Comparison of ENCODE assay signal across 1 cellular context in the genomic region with DNA sequence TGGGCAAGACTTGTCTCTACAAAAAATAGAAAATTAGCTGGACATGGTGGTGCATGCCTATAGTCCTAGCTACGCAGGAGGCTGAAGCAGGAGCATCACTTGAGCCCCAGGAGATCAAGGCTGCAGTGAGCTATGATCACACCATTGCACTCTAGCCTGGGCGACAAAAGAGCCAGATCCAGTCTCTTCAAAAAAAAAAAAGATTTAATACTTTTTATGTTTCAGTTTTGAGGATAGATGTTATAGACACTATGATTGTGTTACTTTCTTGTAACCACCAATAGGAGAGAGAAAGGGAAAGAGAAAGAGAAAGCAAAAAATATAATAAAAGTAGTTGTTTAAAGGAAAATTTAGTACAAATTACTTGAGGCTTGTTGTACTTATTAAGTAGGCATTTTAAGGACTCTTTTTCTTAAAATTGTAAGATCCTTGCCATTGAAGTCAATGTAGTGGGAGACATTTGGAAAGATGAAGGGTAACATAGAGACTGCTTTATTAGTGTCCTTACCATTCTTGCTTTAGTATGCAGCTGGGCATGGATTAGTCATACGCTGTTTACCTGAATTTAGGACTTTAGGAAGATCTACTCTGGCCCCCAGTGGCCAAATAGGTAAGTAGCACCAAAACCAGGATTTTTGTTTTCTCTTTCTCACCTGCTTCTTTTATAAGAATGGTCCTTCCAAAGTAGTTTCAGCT.
TF ChIP-seq lines count a peak whose summit lies in the region.

No MANE protein-coding gene starts in this region.

TF ChIP-seq in HepG2, 621 proteins besides CTCF, POLR2A, EP300 and RAD21 (continued from another document and continues in another):
- TF ChIP-seq, protein P1, sequence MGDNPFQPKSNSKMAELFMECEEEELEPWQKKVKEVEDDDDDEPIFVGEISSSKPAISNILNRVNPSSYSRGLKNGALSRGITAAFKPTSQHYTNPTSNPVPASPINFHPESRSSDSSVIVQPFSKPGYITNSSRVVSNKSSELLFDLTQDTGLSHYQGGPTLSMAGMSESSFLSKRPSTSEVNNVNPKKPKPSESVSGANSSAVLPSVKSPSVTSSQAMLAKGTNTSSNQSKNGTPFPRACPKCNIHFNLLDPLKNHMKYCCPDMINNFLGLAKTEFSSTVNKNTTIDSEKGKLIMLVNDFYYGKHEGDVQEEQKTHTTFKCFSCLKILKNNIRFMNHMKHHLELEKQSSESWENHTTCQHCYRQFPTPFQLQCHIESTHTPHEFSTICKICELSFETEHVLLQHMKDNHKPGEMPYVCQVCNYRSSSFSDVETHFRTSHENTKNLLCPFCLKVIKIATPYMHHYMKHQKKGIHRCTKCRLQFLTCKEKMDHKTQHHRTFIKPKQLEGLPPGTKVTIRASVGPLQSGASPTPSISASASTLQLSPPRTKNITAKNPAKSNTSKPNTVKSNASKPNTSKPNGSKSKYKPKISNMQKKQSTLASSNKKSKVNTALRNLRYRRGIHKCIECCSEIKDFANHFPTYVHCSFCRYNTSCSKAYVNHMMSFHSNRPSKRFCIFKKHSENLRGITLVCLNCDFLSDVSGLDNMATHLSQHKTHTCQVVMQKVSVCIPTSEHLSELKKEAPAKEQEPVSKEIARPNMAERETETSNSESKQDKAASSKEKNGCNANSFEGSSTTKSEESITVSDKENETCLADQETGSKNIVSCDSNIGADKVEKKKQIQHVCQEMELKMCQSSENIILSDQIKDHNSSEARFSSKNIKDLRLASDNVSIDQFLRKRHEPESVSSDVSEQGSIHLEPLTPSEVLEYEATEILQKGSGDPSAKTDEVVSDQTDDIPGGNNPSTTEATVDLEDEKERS (CRISPR knock-in tag; IDR thresholded peaks at IDR 0.05): no peak
- TF ChIP-seq HES4 (CRISPR knock-in tag; IDR thresholded peaks at IDR 0.05; ENCODE audit: borderline replicate concordance) (no peak), PAX8 (CRISPR knock-in tag; IDR thresholded peaks at IDR 0.05; ENCODE audit: borderline replicate concordance) (no peak), ELF3 (CRISPR knock-in tag; IDR thresholded peaks at IDR 0.05) (0 out of 2 replicates have a peak, but pooled peaks have one; percentile 49), SIN3A (IDR thresholded peaks at IDR 0.05; ENCODE audit: borderline replicate concordance, low read depth, low read length) (no peak), KDM2A (CRISPR knock-in tag; IDR thresholded peaks at IDR 0.05; ENCODE audit: borderline replicate concordance, low read depth) (no peak), NCOA2 (CRISPR knock-in tag; IDR thresholded peaks at IDR 0.05) (no peak), HDAC6 (IDR thresholded peaks at IDR 0.05; ENCODE audit: low read depth, low read length) (no peak), ZNF10 (CRISPR knock-in tag; IDR thresholded peaks at IDR 0.05; ENCODE audit: borderline replicate concordance, low read depth) (no peak), TCF7L2 (IDR thresholded peaks at IDR 0.05; ENCODE audit: low read depth, low read length) (no peak), FOXP1 (IDR thresholded peaks at IDR 0.05) (no peak), FOXP1 (CRISPR knock-in tag; IDR thresholded peaks at IDR 0.05) (peak; percentile 20; the same call in 1 of the 2 replicates), ZNF333 (CRISPR knock-in tag; IDR thresholded peaks at IDR 0.05; ENCODE audit: borderline replicate concordance) (no peak), ZNF724P (CRISPR knock-in tag; IDR thresholded peaks at IDR 0.05; ENCODE audit: borderline replicate concordance) (no peak), FOXA3 (CRISPR knock-in tag; IDR thresholded peaks at IDR 0.05) (peak; percentile 67), ERF (CRISPR knock-in tag; IDR thresholded peaks at IDR 0.05) (0 out of 2 replicates have a peak, but pooled peaks have one; percentile 26), POGZ (CRISPR knock-in tag; IDR thresholded peaks at IDR 0.05) (no peak), PAF1 (CRISPR knock-in tag; IDR thresholded peaks at IDR 0.05) (no peak), ZBTB7B (CRISPR knock-in tag; IDR thresholded peaks at IDR 0.05) (no peak), FOXM1 (CRISPR knock-in tag; IDR thresholded peaks at IDR 0.05) (no peak), BRCA1 (CRISPR knock-in tag; IDR thresholded peaks at IDR 0.05) (no peak), ZNF33B (CRISPR knock-in tag; IDR thresholded peaks at IDR 0.05) (no peak), CBX2 (IDR thresholded peaks at IDR 0.05; ENCODE audit: low read depth, low read length) (no peak), CBX2 (CRISPR knock-in tag; IDR thresholded peaks at IDR 0.05; ENCODE audit: low read depth) (no peak)
- TF ChIP-seq, protein P2, sequence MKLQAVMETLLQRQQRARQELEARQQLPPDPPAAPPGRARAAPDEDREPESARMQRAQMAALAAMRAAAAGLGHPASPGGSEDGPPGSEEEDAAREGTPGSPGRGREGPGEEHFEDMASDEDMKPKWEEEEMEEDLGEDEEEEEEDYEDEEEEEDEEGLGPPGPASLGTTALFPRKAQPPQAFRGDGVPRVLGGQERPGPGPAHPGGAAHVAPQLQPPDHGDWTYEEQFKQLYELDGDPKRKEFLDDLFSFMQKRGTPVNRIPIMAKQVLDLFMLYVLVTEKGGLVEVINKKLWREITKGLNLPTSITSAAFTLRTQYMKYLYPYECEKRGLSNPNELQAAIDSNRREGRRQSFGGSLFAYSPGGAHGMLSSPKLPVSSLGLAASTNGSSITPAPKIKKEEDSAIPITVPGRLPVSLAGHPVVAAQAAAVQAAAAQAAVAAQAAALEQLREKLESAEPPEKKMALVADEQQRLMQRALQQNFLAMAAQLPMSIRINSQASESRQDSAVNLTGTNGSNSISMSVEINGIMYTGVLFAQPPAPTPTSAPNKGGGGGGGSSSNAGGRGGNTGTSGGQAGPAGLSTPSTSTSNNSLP (IDR thresholded peaks at IDR 0.05; ENCODE audit: low read depth, low read length): 0 out of 2 replicates have a peak, but pooled peaks have one; percentile 7
- TF ChIP-seq, protein P3, sequence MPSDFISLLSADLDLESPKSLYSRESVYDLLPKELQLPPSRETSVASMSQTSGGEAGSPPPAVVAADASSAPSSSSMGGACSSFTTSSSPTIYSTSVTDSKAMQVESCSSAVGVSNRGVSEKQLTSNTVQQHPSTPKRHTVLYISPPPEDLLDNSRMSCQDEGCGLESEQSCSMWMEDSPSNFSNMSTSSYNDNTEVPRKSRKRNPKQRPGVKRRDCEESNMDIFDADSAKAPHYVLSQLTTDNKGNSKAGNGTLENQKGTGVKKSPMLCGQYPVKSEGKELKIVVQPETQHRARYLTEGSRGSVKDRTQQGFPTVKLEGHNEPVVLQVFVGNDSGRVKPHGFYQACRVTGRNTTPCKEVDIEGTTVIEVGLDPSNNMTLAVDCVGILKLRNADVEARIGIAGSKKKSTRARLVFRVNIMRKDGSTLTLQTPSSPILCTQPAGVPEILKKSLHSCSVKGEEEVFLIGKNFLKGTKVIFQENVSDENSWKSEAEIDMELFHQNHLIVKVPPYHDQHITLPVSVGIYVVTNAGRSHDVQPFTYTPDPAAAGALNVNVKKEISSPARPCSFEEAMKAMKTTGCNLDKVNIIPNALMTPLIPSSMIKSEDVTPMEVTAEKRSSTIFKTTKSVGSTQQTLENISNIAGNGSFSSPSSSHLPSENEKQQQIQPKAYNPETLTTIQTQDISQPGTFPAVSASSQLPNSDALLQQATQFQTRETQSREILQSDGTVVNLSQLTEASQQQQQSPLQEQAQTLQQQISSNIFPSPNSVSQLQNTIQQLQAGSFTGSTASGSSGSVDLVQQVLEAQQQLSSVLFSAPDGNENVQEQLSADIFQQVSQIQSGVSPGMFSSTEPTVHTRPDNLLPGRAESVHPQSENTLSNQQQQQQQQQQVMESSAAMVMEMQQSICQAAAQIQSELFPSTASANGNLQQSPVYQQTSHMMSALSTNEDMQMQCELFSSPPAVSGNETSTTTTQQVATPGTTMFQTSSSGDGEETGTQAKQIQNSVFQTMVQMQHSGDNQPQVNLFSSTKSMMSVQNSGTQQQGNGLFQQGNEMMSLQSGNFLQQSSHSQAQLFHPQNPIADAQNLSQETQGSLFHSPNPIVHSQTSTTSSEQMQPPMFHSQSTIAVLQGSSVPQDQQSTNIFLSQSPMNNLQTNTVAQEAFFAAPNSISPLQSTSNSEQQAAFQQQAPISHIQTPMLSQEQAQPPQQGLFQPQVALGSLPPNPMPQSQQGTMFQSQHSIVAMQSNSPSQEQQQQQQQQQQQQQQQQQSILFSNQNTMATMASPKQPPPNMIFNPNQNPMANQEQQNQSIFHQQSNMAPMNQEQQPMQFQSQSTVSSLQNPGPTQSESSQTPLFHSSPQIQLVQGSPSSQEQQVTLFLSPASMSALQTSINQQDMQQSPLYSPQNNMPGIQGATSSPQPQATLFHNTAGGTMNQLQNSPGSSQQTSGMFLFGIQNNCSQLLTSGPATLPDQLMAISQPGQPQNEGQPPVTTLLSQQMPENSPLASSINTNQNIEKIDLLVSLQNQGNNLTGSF (CRISPR knock-in tag; IDR thresholded peaks at IDR 0.05): no peak
- TF ChIP-seq, protein P4, sequence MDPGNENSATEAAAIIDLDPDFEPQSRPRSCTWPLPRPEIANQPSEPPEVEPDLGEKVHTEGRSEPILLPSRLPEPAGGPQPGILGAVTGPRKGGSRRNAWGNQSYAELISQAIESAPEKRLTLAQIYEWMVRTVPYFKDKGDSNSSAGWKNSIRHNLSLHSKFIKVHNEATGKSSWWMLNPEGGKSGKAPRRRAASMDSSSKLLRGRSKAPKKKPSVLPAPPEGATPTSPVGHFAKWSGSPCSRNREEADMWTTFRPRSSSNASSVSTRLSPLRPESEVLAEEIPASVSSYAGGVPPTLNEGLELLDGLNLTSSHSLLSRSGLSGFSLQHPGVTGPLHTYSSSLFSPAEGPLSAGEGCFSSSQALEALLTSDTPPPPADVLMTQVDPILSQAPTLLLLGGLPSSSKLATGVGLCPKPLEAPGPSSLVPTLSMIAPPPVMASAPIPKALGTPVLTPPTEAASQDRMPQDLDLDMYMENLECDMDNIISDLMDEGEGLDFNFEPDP (CRISPR knock-in tag; conservative IDR thresholded peaks at IDR 0.05): no peak
- TF ChIP-seq, protein P5, sequence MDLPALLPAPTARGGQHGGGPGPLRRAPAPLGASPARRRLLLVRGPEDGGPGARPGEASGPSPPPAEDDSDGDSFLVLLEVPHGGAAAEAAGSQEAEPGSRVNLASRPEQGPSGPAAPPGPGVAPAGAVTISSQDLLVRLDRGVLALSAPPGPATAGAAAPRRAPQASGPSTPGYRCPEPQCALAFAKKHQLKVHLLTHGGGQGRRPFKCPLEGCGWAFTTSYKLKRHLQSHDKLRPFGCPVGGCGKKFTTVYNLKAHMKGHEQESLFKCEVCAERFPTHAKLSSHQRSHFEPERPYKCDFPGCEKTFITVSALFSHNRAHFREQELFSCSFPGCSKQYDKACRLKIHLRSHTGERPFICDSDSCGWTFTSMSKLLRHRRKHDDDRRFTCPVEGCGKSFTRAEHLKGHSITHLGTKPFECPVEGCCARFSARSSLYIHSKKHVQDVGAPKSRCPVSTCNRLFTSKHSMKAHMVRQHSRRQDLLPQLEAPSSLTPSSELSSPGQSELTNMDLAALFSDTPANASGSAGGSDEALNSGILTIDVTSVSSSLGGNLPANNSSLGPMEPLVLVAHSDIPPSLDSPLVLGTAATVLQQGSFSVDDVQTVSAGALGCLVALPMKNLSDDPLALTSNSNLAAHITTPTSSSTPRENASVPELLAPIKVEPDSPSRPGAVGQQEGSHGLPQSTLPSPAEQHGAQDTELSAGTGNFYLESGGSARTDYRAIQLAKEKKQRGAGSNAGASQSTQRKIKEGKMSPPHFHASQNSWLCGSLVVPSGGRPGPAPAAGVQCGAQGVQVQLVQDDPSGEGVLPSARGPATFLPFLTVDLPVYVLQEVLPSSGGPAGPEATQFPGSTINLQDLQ (CRISPR knock-in tag; IDR thresholded peaks at IDR 0.05): no peak
- TF ChIP-seq, protein P6, sequence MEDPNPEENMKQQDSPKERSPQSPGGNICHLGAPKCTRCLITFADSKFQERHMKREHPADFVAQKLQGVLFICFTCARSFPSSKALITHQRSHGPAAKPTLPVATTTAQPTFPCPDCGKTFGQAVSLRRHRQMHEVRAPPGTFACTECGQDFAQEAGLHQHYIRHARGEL (CRISPR knock-in tag; IDR thresholded peaks at IDR 0.05): no peak
- TF ChIP-seq, protein P7, sequence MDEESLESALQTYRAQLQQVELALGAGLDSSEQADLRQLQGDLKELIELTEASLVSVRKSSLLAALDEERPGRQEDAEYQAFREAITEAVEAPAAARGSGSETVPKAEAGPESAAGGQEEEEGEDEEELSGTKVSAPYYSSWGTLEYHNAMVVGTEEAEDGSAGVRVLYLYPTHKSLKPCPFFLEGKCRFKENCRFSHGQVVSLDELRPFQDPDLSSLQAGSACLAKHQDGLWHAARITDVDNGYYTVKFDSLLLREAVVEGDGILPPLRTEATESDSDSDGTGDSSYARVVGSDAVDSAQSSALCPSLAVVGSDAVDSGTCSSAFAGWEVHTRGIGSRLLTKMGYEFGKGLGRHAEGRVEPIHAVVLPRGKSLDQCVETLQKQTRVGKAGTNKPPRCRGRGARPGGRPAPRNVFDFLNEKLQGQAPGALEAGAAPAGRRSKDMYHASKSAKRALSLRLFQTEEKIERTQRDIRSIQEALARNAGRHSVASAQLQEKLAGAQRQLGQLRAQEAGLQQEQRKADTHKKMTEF (CRISPR knock-in tag; IDR thresholded peaks at IDR 0.05): 0 out of 2 replicates have a peak, but pooled peaks have one; percentile 18
- TF ChIP-seq, protein P8, sequence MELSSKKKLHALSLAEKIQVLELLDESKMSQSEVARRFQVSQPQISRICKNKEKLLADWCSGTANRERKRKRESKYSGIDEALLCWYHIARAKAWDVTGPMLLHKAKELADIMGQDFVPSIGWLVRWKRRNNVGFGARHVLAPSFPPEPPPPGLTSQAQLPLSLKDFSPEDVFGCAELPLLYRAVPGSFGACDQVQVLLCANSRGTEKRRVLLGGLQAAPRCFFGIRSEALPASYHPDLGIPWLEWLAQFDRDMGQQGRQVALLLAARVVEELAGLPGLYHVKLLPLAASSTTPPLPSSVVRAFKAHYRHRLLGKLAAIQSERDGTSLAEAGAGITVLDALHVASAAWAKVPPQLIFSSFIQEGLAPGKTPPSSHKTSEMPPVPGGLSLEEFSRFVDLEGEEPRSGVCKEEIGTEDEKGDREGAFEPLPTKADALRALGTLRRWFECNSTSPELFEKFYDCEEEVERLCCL (CRISPR knock-in tag; IDR thresholded peaks at IDR 0.05; ENCODE audit: borderline replicate concordance): no peak
